Comparison of ENCODE assay signal across 8 cellular contexts in genomic region chr16:20900299-20901067, GRCh38. TPM values are rescaled to one million over a fixed set of nuclear protein-coding genes. Genes with fewer than 3 reads are reported as not detected.
DNase-seq lines count a peak whose midpoint lies in the region; ATAC-seq and TF ChIP-seq lines count a peak whose summit lies in the region.

A gene with protein sequence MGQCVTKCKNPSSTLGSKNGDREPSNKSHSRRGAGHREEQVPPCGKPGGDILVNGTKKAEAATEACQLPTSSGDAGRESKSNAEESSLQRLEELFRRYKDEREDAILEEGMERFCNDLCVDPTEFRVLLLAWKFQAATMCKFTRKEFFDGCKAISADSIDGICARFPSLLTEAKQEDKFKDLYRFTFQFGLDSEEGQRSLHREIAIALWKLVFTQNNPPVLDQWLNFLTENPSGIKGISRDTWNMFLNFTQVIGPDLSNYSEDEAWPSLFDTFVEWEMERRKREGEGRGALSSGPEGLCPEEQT (minus strand): TSS chr16:20900358. CDS start chr16:20862538, 37,820 bp downstream.
A gene with protein sequence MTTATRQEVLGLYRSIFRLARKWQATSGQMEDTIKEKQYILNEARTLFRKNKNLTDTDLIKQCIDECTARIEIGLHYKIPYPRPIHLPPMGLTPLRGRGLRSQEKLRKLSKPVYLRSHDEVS (plus strand): TSS chr16:20900771. CDS start chr16:20915556, 14,785 bp downstream.

- peaks cover 50% of the 10 kb centered on the region for H3K4me1 ChIP-seq in OCI-LY7 (ENCODE audit: insufficient read depth, low read length, poor library complexity, severe bottlenecking)

- POLR2A ChIA-PET in OCI-LY7 (lab: Charles Lee), result interaction anchor here (0.7 to 1.3 kb wide), 4 partner anchors 25 to 1449 kb away, joined by 4 to 5 read pairs (median 4); partner anchors contain the start of genes ERI2 and REXO5

- peak within 1 kb of the TSS; percentile 56 for H3K27ac ChIP-seq in OCI-LY7 (ENCODE audit: low read depth, low read length, poor library complexity, severe bottlenecking)

- H2AFZ ChIP-seq in OCI-LY7 (ENCODE audit: low read length), result peak within 1 kb of the TSS; percentile 75

- peaks cover 27% of the 10 kb centered on the region; the same call in 1 of the 2 replicates for H3K79me2 ChIP-seq in OCI-LY7 (ENCODE audit: insufficient read depth, low read depth, low read length)

- no peaks in the 10 kb centered on the region for H3K9me2 ChIP-seq in OCI-LY7 (ENCODE audit: insufficient read depth, low read length)

- peaks cover 29% of the 10 kb centered on the region for H3K36me3 ChIP-seq in OCI-LY7 (ENCODE audit: insufficient read depth, low read length)

- BruUV-seq in OCI-LY7 (replicated peaks; lab: Mats Ljungman, UMichigan), result no TSS peak

- peaks cover 18% of the 10 kb centered on the region for H4K20me1 ChIP-seq in OCI-LY7 (ENCODE audit: insufficient read depth, low read length)

- DNase-seq in Caki2 (ENCODE audit: low read depth) (peak; percentile 98), HuH-7.5 (ENCODE audit: low spot score) (peak; percentile 88), OCI-LY7 (ENCODE audit: low spot score) (peak; percentile 95), activated T-cell treated with anti-CD3 and anti-CD28 coated beads for 1 hour (ENCODE audit: low read depth) (peak; percentile 74), epidermal melanocyte (ENCODE audit: insufficient read length, low spot score) (peak; percentile 96), middle frontal gyrus (ENCODE audit: extremely low spot score, low spot score) (peak; percentile 92)
- peak; percentile 89 to 91 for DNase-seq in stimulated activated CD8-positive, alpha-beta memory T cell treated with anti-CD3 and anti-CD28 coated beads, Interleukin-2, amount 100 ng/mL, for 48 hours (ENCODE audit: low read depth in 2 of 2)

- H3K4me3 ChIP-seq in OCI-LY7 (ENCODE audit: low read depth, low read length, poor library complexity, severe bottlenecking), result peak within 1 kb of the TSS; percentile 75

- H3K4me2 ChIP-seq in OCI-LY7 (ENCODE audit: low read length), result peak within 1 kb of the TSS; percentile 91

- peak; percentile 66 for ATAC-seq in GM21447 (IDR thresholded peaks at IDR 0.05; ENCODE audit: unreplicated experiment)

- intact Hi-C loops in OCI-LY7 (cut with micrococcal nuclease; ENCODE audit: unreplicated experiment), result loop anchor here (2.0 to 10.0 kb wide), 3 partner anchors 26 to 1397 kb away; partner anchors contain the start of genes ERI2, POLR3E and REXO5

- no peak for TF ChIP-seq CTCF in OCI-LY7 (conservative IDR thresholded peaks at IDR 0.05; ENCODE audit: low read length)

- in situ Hi-C loops in Caki2 (cut with HindIII; ENCODE audit: low pct_unique_long_range_greater_than_20kb, low sequenced_read_pairs), result no loop called here

- no peaks in the 10 kb centered on the region for H3K9me3 ChIP-seq in OCI-LY7 (ENCODE audit: low read length)

- CTCF ChIA-PET in OCI-LY7 (lab: Charles Lee; ENCODE audit: unreplicated experiment), result no interaction called here

RNA-seq across cellular contexts. Expression of the first gene that starts in this region (rescaled TPM):
- 5.1 and 9.8 TPM in 2 replicates for total RNA-seq in Caki2 (2014; rRNA removed; shearing (Covaris generic); ENCODE audit: low replicate concordance)
- total RNA-seq in OCI-LY7 (2014; rRNA removed; shearing (Covaris generic)), result 3.1 and 3.3 TPM in 2 replicates
- total RNA-seq in OCI-LY7 (2022), result 4.5 and 5.1 TPM in 2 replicates

RNA-seq across cellular contexts. Expression of the second gene that starts in this region (rescaled TPM):
- total RNA-seq in Caki2 (2014; rRNA removed; shearing (Covaris generic); ENCODE audit: low replicate concordance), result 35.6 and 52.1 TPM in 2 replicates
- total RNA-seq in OCI-LY7 (2014; rRNA removed; shearing (Covaris generic)), result 24.0 and 24.3 TPM in 2 replicates
- 23.3 and 24.0 TPM in 2 replicates for total RNA-seq in OCI-LY7 (2022)

Comparison
In these comparisons a context has a peak if more than half of its experiments do, and no peak if none do; other contexts are left out.
1. Peak in every context shown above with its lines: DNase-seq, ATAC-seq, H3K4me3 ChIP-seq and H3K27ac ChIP-seq.